In genomic region chr17:45008191-45008590, GRCh38 we compare ENCODE assay signal across 19 cellular contexts. TPM values are rescaled to one million over a fixed set of nuclear protein-coding genes. Genes with fewer than 3 reads are reported as not detected.
"Had no signal": no experiment of that assay in that cellular context is flagged by ENCODE, and none has a peak within 500 bp of the region (broad histone marks: within the 10 kb centered on the region; RNA-seq: fewer than 3 reads in every experiment).

No MANE protein-coding gene starts in this region.

- H3K4me1 ChIP-seq: foreskin keratinocyte, psoas muscle, thyroid gland had no signal

- H3K4me3 Mint-ChIP-seq: dendritic cell treated with granulocyte-macrophage colony-stimulating factor and Interleukin-4, amounts not matched to agents 40 ng/mL and 50 ng/mL, for 4 days; natural killer cell; stimulated activated effector memory CD8-positive, alpha-beta T cell treated with anti-CD3 and anti-CD28 coated beads, Interleukin-12 subunit alpha, Interleukin-12 subunit beta, amount 100 ng/mL, for 72 hours; T-helper 2 cell treated with Interferon-gamma antibody and Interleukin-4, amounts not matched to agents 5 μg/mL and 100 μg/mL, for 36 hours had no signal

- H3K9me3 Mint-ChIP-seq: dendritic cell treated with granulocyte-macrophage colony-stimulating factor and Interleukin-4, amounts not matched to agents 40 ng/mL and 50 ng/mL, for 4 days; natural killer cell; stimulated activated effector memory CD8-positive, alpha-beta T cell treated with anti-CD3 and anti-CD28 coated beads, Interleukin-12 subunit alpha, Interleukin-12 subunit beta, amount 100 ng/mL, for 72 hours; T-helper 2 cell treated with Interferon-gamma antibody and Interleukin-4, amounts not matched to agents 5 μg/mL and 100 μg/mL, for 36 hours had no signal

- H3K27me3 ChIP-seq: thyroid gland had no signal

- H3K27ac ChIP-seq: foreskin keratinocyte, psoas muscle, thyroid gland had no signal

- H3K9me3 ChIP-seq: psoas muscle, thyroid gland had no signal

- H3K4me1 Mint-ChIP-seq: natural killer cell had no signal

- H3K36me3 ChIP-seq: thyroid gland had no signal

- H3K27ac Mint-ChIP-seq: dendritic cell treated with granulocyte-macrophage colony-stimulating factor and Interleukin-4, amounts not matched to agents 40 ng/mL and 50 ng/mL, for 4 days; natural killer cell; stimulated activated effector memory CD8-positive, alpha-beta T cell treated with anti-CD3 and anti-CD28 coated beads, Interleukin-12 subunit alpha, Interleukin-12 subunit beta, amount 100 ng/mL, for 72 hours; T-helper 2 cell treated with Interferon-gamma antibody and Interleukin-4, amounts not matched to agents 5 μg/mL and 100 μg/mL, for 36 hours had no signal

- ATAC-seq: activated CD4-positive, CD25-positive, alpha-beta regulatory T cell treated with anti-CD3 and anti-CD28 coated beads, Interleukin-2, amount 50 U/mL, for 24 hours; foreskin keratinocyte; natural killer cell; psoas muscle; stimulated activated effector memory CD8-positive, alpha-beta T cell treated with anti-CD3 and anti-CD28 coated beads, Interleukin-12 subunit alpha, Interleukin-12 subunit beta, amount 100 ng/mL, for 72 hours had no signal

- DNase-seq: activated naive CD4-positive, alpha-beta T cell; activated T-cell treated with anti-CD3 and anti-CD28 coated beads for 4 hours; aorta; cerebellar nuclear complex; effector memory CD4-positive, alpha-beta T cell; foreskin keratinocyte; head of caudate nucleus; kidney glomerular epithelial cell; mesenchymal stem cell; natural killer cell; occipital lobe; psoas muscle; stimulated activated CD4-positive, alpha-beta T cell treated with anti-CD3 and anti-CD28 coated beads, Interleukin-12 subunit alpha, Interleukin-12 subunit beta, amount 100 ng/mL, for 4 hours; stimulated activated CD4-positive, alpha-beta T cell treated with anti-CD3 and anti-CD28 coated beads, Interleukin-2, amount 100 ng/mL, for 24 hours; thyroid gland had no signal

- H3K4me3 ChIP-seq: psoas muscle, thyroid gland had no signal

- H3K36me3 Mint-ChIP-seq: natural killer cell; stimulated activated effector memory CD8-positive, alpha-beta T cell treated with anti-CD3 and anti-CD28 coated beads, Interleukin-12 subunit alpha, Interleukin-12 subunit beta, amount 100 ng/mL, for 72 hours had no signal

RNA-seq across cellular contexts. Expression of gene C1QL1, which starts 40.1 kb away (rescaled TPM):
- total RNA-seq: natural killer cell, psoas muscle had no signal
- polyA plus RNA-seq: aorta had no signal
